ENCODE assay signal across 8 cellular contexts in the genomic region with DNA sequence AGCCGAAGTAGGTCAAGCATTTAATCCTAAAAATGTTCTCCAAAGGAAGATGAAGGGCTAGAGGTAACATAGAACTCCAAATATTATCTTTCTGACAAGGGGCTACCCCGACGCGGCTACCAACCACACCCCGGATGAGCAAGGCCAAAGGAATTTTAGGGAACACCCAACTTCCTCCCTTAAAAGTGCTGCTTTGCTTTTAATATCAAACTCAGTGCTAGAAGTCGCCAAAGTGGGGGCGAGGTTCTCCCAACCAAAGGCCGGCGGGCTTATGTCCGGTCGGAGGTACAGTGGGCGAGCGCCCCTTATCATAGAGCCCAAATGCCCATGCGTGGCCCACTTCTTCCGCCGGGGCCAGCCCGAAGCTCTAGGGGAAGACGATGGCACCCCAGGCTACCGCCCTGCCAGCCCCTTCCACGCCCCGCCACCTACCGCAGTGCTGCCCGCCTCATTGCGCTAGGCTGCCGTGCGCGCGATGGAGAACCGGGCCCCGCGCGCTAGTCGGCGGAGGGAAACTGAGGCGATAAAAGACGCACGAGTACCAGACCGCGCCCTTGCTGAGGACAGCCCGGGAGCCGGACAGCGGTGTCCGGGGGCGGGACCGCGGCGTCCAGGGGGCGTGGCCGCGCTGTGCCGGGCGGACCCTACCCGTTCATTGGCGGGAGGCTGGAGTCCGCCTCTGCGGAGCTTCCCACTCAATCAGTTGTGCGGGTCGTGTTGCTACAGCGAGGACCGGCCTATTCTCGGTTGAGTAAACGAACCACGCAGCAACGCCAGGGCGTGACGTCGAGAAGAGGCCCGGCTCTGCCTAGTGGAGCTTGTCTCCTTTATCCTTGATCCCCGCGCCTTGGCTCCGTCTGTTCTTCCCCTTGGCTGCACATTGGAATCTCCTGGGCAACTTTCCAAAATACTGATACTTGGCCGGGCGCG. TPM values are rescaled to one million over a fixed set of nuclear protein-coding genes. Genes with fewer than 3 reads are reported as not detected.
DNase-seq lines count a peak whose midpoint lies in the region; ATAC-seq and TF ChIP-seq lines count a peak whose summit lies in the region.

A gene with protein sequence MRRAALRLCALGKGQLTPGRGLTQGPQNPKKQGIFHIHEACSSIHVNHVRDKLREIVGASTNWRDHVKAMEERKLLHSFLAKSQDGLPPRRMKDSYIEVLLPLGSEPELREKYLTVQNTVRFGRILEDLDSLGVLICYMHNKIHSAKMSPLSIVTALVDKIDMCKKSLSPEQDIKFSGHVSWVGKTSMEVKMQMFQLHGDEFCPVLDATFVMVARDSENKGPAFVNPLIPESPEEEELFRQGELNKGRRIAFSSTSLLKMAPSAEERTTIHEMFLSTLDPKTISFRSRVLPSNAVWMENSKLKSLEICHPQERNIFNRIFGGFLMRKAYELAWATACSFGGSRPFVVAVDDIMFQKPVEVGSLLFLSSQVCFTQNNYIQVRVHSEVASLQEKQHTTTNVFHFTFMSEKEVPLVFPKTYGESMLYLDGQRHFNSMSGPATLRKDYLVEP (minus strand): TSS at position 584 of the 930 bp plus-strand sequence. CDS start 132 bp downstream, at position 452.

- no peak for TF ChIP-seq EP300 in gastroesophageal sphincter (IDR thresholded peaks at IDR 0.05)

- no peaks in the 10 kb centered on the region for H3K36me3 Mint-ChIP-seq in IgD-negative memory B cell

- H3K27me3 ChIP-seq in gastroesophageal sphincter (no peaks in the 10 kb centered on the region), neutrophil (no peaks in the 10 kb centered on the region)

- peak within 1 kb of the TSS; percentile 75 to 89 for H3K4me3 ChIP-seq in gastroesophageal sphincter
- H3K4me3 ChIP-seq in neutrophil (ENCODE audit: low read depth in 1 of 2, low read length in 1 of 2): peak within 1 kb of the TSS; percentile 73 to 77

- 0 to 42% methylated on average over 4 to 5 of the region's 74 CpGs for WGBS in gastroesophageal sphincter (ENCODE audit: low coverage in 1 of 2), 2 donors

- H3K9me3 ChIP-seq in gastroesophageal sphincter: no peaks in the 10 kb centered on the region
- no peaks in the 10 kb centered on the region for H3K9me3 ChIP-seq in neutrophil

- H3K4me1 Mint-ChIP-seq in IgD-negative memory B cell: peaks cover 10 to 19% (median 14%) of the 10 kb centered on the region in 3 donors

- peak; percentile 91 for ATAC-seq in GM21576 (IDR thresholded peaks at IDR 0.05; ENCODE audit: unreplicated experiment)
- peak; percentile 98 for ATAC-seq in gastroesophageal sphincter

- no peaks in the 10 kb centered on the region for H3K36me3 ChIP-seq in gastroesophageal sphincter
- no peaks in the 10 kb centered on the region for H3K36me3 ChIP-seq in neutrophil

- peak; percentile 51 for DNase-seq in DMS79 treated with DMSO at 0.1 percent for 48 hours (lab: John Stamatoyannopoulos, UW)
- DNase-seq in SK-MEL-5 (ENCODE audit: low read depth, low spot score): peak; percentile 93
- peak; percentile 74 for DNase-seq in activated naive CD4-positive, alpha-beta T cell treated with Interleukin-2 at 50 U/mL for 16 hours
- DNase-seq in superior temporal gyrus (ENCODE audit: extremely low spot score): peak; percentile 68

- peak; percentile 83 to 89 for TF ChIP-seq POLR2A in gastroesophageal sphincter (IDR thresholded peaks at IDR 0.05)

- peak within 1 kb of the TSS; percentile 87 to 97 (median 94) for H3K4me3 Mint-ChIP-seq in IgD-negative memory B cell

- peaks cover 0 to 19% (median 0%) of the 10 kb centered on the region in 3 donors for H3K4me1 ChIP-seq in gastroesophageal sphincter
- peaks cover 6 to 13% of the 10 kb centered on the region in 2 experiments for H3K4me1 ChIP-seq in neutrophil (ENCODE audit: control insufficient read depth in 1 of 2, insufficient read depth in 1 of 2, low read depth in 1 of 2, low read length in 1 of 2)

- peaks cover 2% of the 10 kb centered on the region for H3K27me3 Mint-ChIP-seq in IgD-negative memory B cell

- H3K27ac Mint-ChIP-seq in IgD-negative memory B cell: peak within 1 kb of the TSS; percentile 84 to 93 (median 90)

- peak within 1 kb of the TSS; percentile 95 to 98 (median 96) for H3K27ac ChIP-seq in gastroesophageal sphincter
- H3K27ac ChIP-seq in neutrophil: peak within 1 kb of the TSS; percentile 94

- H3K9me3 Mint-ChIP-seq in IgD-negative memory B cell: no peaks in the 10 kb centered on the region

- no peak for TF ChIP-seq CTCF in gastroesophageal sphincter (IDR thresholded peaks at IDR 0.05)
- TF ChIP-seq CTCF in neutrophil (IDR thresholded peaks at IDR 0.05): peak; percentile 4

- in situ Hi-C loops in SK-MEL-5 (cut with HindIII; ENCODE audit: low pct_unique_long_range_greater_than_20kb, low sequenced_read_pairs): no loop called here

RNA-seq across cellular contexts. Expression of the gene that starts here (rescaled TPM):
- polyA plus RNA-seq in IgD-negative memory B cell: 18.2 TPM
- 43.4 and 48.3 TPM in 2 replicates for total RNA-seq in SK-MEL-5 (2014; rRNA removed; shearing (Covaris generic))
- polyA plus RNA-seq in SK-MEL-5 (2015; cell fraction: cytosol; rRNA removed): 27.7 and 34.7 TPM in 2 replicates
- polyA plus RNA-seq in SK-MEL-5 (2015; cell fraction: nucleus; rRNA removed): 150 and 167 TPM in 2 replicates
- 10 to 100 TPM; 48.7 to 70.7 (median 57.7) TPM for total RNA-seq in gastroesophageal sphincter

Comparison
In these comparisons a context has a peak if more than half of its experiments do, and no peak if none do; other contexts are left out.
1. Peak in every context shown above with its lines: DNase-seq, ATAC-seq, H3K4me3 ChIP-seq and H3K27ac ChIP-seq.